Comparison of ENCODE assay signal across 25 cellular contexts in the genomic region with DNA sequence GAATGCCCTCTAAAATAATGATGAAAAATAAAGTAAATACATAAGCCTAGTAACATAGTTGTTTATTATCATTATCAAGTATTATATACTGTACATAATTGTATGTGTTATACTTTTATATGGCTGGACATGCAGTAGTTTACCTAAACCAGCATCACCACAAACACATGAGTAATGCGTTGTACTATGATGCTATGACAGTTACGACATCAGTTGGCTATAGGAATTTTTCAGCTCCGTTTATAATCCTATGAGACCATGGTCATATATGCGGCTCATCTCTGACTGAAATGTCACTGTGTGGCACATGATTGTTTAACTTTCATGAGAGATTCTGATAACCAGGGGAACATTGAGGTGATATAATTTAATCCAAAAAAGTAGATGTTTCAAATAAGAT.
"Had no signal": no experiment of that assay in that cellular context is flagged by ENCODE, and none has a peak within 500 bp of the region (broad histone marks: within the 10 kb centered on the region; RNA-seq: fewer than 3 reads in every experiment).

No MANE protein-coding gene starts in this region.

- H3K27ac Mint-ChIP-seq: activated CD8-positive, alpha-beta memory T cell treated with anti-CD3 and anti-CD28 coated beads, Interleukin-2, amount 10 ng/mL, durations not matched to agents 7 days and 5 days; activated naive CD4-positive, alpha-beta T cell treated with anti-CD3 and anti-CD28 coated beads, Interleukin-2, amount 50 U/mL, for 72 hours; activated T-cell treated with anti-CD3 and anti-CD28 coated beads, Interleukin-2, amount 50 U/mL, for 24 hours; activated T-helper 1 cell treated with anti-CD3 and anti-CD28 coated beads, Interleukin-12 subunit alpha, Interleukin-12 subunit beta, Interleukin-2, Interleukin-4 antibody, amounts not matched to agents 30 ng/mL and 10 ng/mL and 1 ng/mL, durations not matched to agents 14 hours and 24 hours and 36 hours; T-helper 1 cell treated with Interleukin-12 subunit alpha and Interleukin-12 subunit beta and Interleukin-4 antibody, amounts not matched to agents 30 μg/mL and 1 μg/mL, for 36 hours had no signal

- H3K36me3 ChIP-seq: MG63, Peyer's patch, SJSA1 had no signal

- H3K27me3 ChIP-seq: MG63, Peyer's patch, SJSA1 had no signal

- H3K4me1 Mint-ChIP-seq: activated CD8-positive, alpha-beta memory T cell treated with anti-CD3 and anti-CD28 coated beads, Interleukin-2, amount 10 ng/mL, durations not matched to agents 7 days and 5 days; central memory CD8-positive, alpha-beta T cell had no signal

- H3K27ac ChIP-seq: KMS-11, Peyer's patch, RWPE1, SJSA1 had no signal

- H3K9me3 Mint-ChIP-seq: activated T-cell treated with anti-CD3 and anti-CD28 coated beads, Interleukin-2, amount 50 U/mL, for 24 hours; activated T-helper 1 cell treated with anti-CD3 and anti-CD28 coated beads, Interleukin-12 subunit alpha, Interleukin-12 subunit beta, Interleukin-2, Interleukin-4 antibody, amounts not matched to agents 30 ng/mL and 10 ng/mL and 1 ng/mL, durations not matched to agents 14 hours and 24 hours and 36 hours; central memory CD8-positive, alpha-beta T cell; T-helper 1 cell treated with Interleukin-12 subunit alpha and Interleukin-12 subunit beta and Interleukin-4 antibody, amounts not matched to agents 30 μg/mL and 1 μg/mL, for 36 hours had no signal

- H3K36me3 Mint-ChIP-seq: activated CD8-positive, alpha-beta memory T cell treated with anti-CD3 and anti-CD28 coated beads, Interleukin-2, amount 10 ng/mL, durations not matched to agents 7 days and 5 days; activated naive CD4-positive, alpha-beta T cell treated with anti-CD3 and anti-CD28 coated beads, Interleukin-2, amount 50 U/mL, for 72 hours had no signal

- H3K4me3 Mint-ChIP-seq: activated CD8-positive, alpha-beta memory T cell treated with anti-CD3 and anti-CD28 coated beads, Interleukin-2, amount 10 ng/mL, durations not matched to agents 7 days and 5 days; activated T-cell treated with anti-CD3 and anti-CD28 coated beads, Interleukin-2, amount 50 U/mL, for 24 hours; activated T-helper 1 cell treated with anti-CD3 and anti-CD28 coated beads, Interleukin-12 subunit alpha, Interleukin-12 subunit beta, Interleukin-2, Interleukin-4 antibody, amounts not matched to agents 30 ng/mL and 10 ng/mL and 1 ng/mL, durations not matched to agents 14 hours and 24 hours and 36 hours; central memory CD8-positive, alpha-beta T cell; T-helper 1 cell treated with Interleukin-12 subunit alpha and Interleukin-12 subunit beta and Interleukin-4 antibody, amounts not matched to agents 30 μg/mL and 1 μg/mL, for 36 hours had no signal

- H3K4me3 ChIP-seq: MG63, Peyer's patch, SJSA1 had no signal

- DNase-seq: activated CD4-positive, alpha-beta T cell treated with anti-CD3 and anti-CD28 coated beads for 4 hours; activated CD4-positive, alpha-beta T cell treated with anti-CD3 and anti-CD28 coated beads, Interleukin-2, amount 50 U/mL, for 4 hours; activated CD8-positive, alpha-beta memory T cell treated with anti-CD3 and anti-CD28 coated beads, Interleukin-2, amount 10 ng/mL, durations not matched to agents 7 days and 5 days; activated effector memory CD4-positive, alpha-beta T cell treated with anti-CD3 and anti-CD28 coated beads, Interleukin-2, amount 50 U/mL, for 16 hours; activated naive CD4-positive, alpha-beta T cell treated with Interleukin-2 at 50 U/mL for 16 hours; activated T-cell treated with anti-CD3 and anti-CD28 coated beads, Interleukin-2, amount 50 U/mL, for 24 hours; anterior cingulate cortex; MG63; MV-4-11; NCI-H1092 treated with DMSO at 0.1 percent for 48 hours; NCI-H1417 treated with DMSO at 0.1 percent for 48 hours; NCI-H1694 treated with DMSO at 0.1 percent for 48 hours; NCI-H2029 treated with DMSO at 0.1 percent for 48 hours; NCI-H510A treated with DMSO at 0.1 percent for 48 hours; NCI-H69; NK-92 treated with Interleukin-12 subunit alpha and Interleukin-12 subunit beta, amount 100 ng/mL, for 24 hours; Peyer's patch; SHP77 had no signal

- H3K27me3 Mint-ChIP-seq: activated CD8-positive, alpha-beta memory T cell treated with anti-CD3 and anti-CD28 coated beads, Interleukin-2, amount 10 ng/mL, durations not matched to agents 7 days and 5 days; activated T-cell treated with anti-CD3 and anti-CD28 coated beads, Interleukin-2, amount 50 U/mL, for 24 hours; central memory CD8-positive, alpha-beta T cell had no signal

- H3K9me3 ChIP-seq: Peyer's patch, SJSA1 had no signal

- H3K4me1 ChIP-seq: Peyer's patch, SJSA1 had no signal
